In the genomic region with DNA sequence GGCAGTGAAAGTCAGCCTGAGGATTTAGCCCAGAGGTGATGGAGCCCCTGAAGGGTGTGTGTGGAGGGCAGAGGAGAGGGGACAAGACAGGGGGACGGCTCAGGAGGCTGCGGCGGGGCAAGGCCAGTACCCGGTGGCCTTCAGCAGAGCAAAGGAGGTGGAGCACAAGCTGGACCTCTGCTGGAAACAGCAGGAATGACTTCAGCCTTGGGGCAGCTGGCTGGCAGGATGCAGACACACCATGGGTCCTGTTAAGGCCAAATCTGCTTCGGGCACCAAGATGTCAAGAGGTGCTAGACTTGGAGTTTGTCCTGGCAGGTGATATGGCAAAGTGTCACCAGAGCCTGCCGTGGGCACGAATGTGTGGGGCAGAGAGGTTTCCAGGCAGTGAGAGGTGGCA, we compare ENCODE assay signal across 11 cellular contexts.
DNase-seq lines count a peak whose midpoint lies in the region; ATAC-seq and TF ChIP-seq lines count a peak whose summit lies in the region.
"Had no signal": no experiment of that assay in that cellular context is flagged by ENCODE, and none has a peak within 500 bp of the region (broad histone marks: within the 10 kb centered on the region; RNA-seq: fewer than 3 reads in every experiment).

No MANE protein-coding gene starts in this region.

- no peak overlapping the region for H2BK120ac ChIP-seq in trophoblast cell (ENCODE audit: insufficient read depth, low read length, poor library complexity)

- ATAC-seq in heart right ventricle (no peak), left cardiac atrium (no peak), right lobe of liver (no peak), upper lobe of left lung (ENCODE audit: low FRiP score in 2 of 2) (no peak), esophagus mucosa (no peak), HG03457 (IDR thresholded peaks at IDR 0.05; ENCODE audit: unreplicated experiment) (no peak)
- no peak for ATAC-seq in activated naive CD4-positive, alpha-beta T cell treated with anti-CD3 and anti-CD28 coated beads, Interleukin-2, amount 50 U/mL, for 72 hours

- H3K9me3 ChIP-seq in heart right ventricle, result no peaks in the 10 kb centered on the region
- no peaks in the 10 kb centered on the region for H3K9me3 ChIP-seq in right lobe of liver
- H3K9me3 ChIP-seq in upper lobe of left lung, result no peaks in the 10 kb centered on the region
- peaks cover 2% of the 10 kb centered on the region for H3K9me3 ChIP-seq in trophoblast cell (ENCODE audit: insufficient read depth, low read depth, low read length)

- peak overlapping the region; percentile 72 to 96 for H3K27ac Mint-ChIP-seq in activated naive CD4-positive, alpha-beta T cell treated with anti-CD3 and anti-CD28 coated beads, Interleukin-2, amount 50 U/mL, for 72 hours

- H3K79me1 ChIP-seq in trophoblast cell (ENCODE audit: low read length), result no peaks in the 10 kb centered on the region

- H3K36me3 ChIP-seq in heart right ventricle (peaks cover 0 to 49% (median 5%) of the 10 kb centered on the region in 9 donors), right lobe of liver (peaks cover 0 to 20% (median 8%) of the 10 kb centered on the region in 4 donors), upper lobe of left lung (peaks cover 2 to 46% (median 14%) of the 10 kb centered on the region in 4 donors), trophoblast cell (ENCODE audit: control insufficient read depth in 1 of 2, insufficient read depth in 2 of 2, low read length in 2 of 2) (peaks cover 28 to 32% of the 10 kb centered on the region in 2 experiments)

- no peak overlapping the region for H4K91ac ChIP-seq in trophoblast cell (ENCODE audit: low read depth, low read length)

- intact Hi-C loops in heart right ventricle (cut with DNase I) (loop anchor here in 1 of 10 donors (5.0 kb wide), 1 partner anchor 394 kb away; no protein-coding TSS in a partner anchor), left cardiac atrium (cut with DNase I) (no loop called here), right lobe of liver (cut with DNase I) (no loop called here)

- H4K8ac ChIP-seq in trophoblast cell (ENCODE audit: low read depth, low read length), result no peak overlapping the region

- no peak overlapping the region for H3K18ac ChIP-seq in trophoblast cell (ENCODE audit: low read length)

- H2BK5ac ChIP-seq in trophoblast cell (ENCODE audit: low read depth, low read length, poor library complexity), result no peak overlapping the region

- no peak overlapping the region for H3K4ac ChIP-seq in trophoblast cell (ENCODE audit: low read depth, low read length)

- no peak overlapping the region for H3K23ac ChIP-seq in trophoblast cell (ENCODE audit: low read length)

- H3K14ac ChIP-seq in trophoblast cell (ENCODE audit: low read length), result no peak overlapping the region

- DNase-seq in heart right ventricle, result no peak
- DNase-seq in left cardiac atrium, result no peak
- DNase-seq in activated naive CD4-positive, alpha-beta T cell treated with anti-CD3 and anti-CD28 coated beads, Interleukin-2, amount 50 U/mL, for 72 hours (ENCODE audit: low spot score in 2 of 2), result no peak
- no peak for DNase-seq in right lobe of liver
- DNase-seq in upper lobe of left lung, result no peak
- no peak for DNase-seq in trophoblast cell
- DNase-seq: dermis blood vessel endothelial cell, nucleus accumbens, SHP77 had no signal

- H3K4me1 ChIP-seq in heart right ventricle (peaks cover 0 to 62% (median 29%) of the 10 kb centered on the region in 9 donors), right lobe of liver (no peaks in the 10 kb centered on the region), upper lobe of left lung (peaks cover 37 to 64% (median 51%) of the 10 kb centered on the region in 4 donors), trophoblast cell (ENCODE audit: control insufficient read depth in 1 of 2, insufficient read depth in 2 of 2, low read length in 2 of 2) (peaks cover 0 to 6% of the 10 kb centered on the region in 2 experiments)

- H3K4me2 ChIP-seq in trophoblast cell (ENCODE audit: low read length), result no peak overlapping the region

- H3K9ac ChIP-seq in trophoblast cell (ENCODE audit: low read length), result no peak overlapping the region

- no peaks in the 10 kb centered on the region for H3K79me2 ChIP-seq in trophoblast cell (ENCODE audit: control insufficient read depth, insufficient read depth, low read length, poor library complexity)

- H3K27ac ChIP-seq in heart right ventricle (peak overlapping the region in 7 of 10 donors; percentile 8 to 95 (median 39)), right lobe of liver (peak overlapping the region; percentile 21 to 51 (median 37)), upper lobe of left lung (peak overlapping the region; percentile 76 to 96 (median 90)), trophoblast cell (ENCODE audit: low read depth, low read length) (no peak overlapping the region)

- 79 to 87% methylated on average over 7 of the region's 7 CpGs for WGBS in heart right ventricle, 2 donors
- WGBS in right lobe of liver (ENCODE audit: insufficient coverage, low coverage, low lambda C conversion rate, missing lambda C conversion rate), result 100% methylated on average over 4 of the region's 7 CpGs
- 77 to 79% methylated on average over 7 of the region's 7 CpGs for WGBS in upper lobe of left lung, 2 donors
- no CpG with 5 or more reads among the region's 7 CpGs for WGBS in trophoblast cell (ENCODE audit: extremely low coverage, insufficient coverage, insufficient read length)

- TF ChIP-seq POLR2A in right lobe of liver (IDR thresholded peaks at IDR 0.05) (no peak), upper lobe of left lung (IDR thresholded peaks at IDR 0.05) (no peak)

- no peak overlapping the region for H4K12ac ChIP-seq in trophoblast cell (ENCODE audit: low read depth, low read length)

- H3K9me3 Mint-ChIP-seq in activated naive CD4-positive, alpha-beta T cell treated with anti-CD3 and anti-CD28 coated beads, Interleukin-2, amount 50 U/mL, for 72 hours, result no peaks in the 10 kb centered on the region

- H2AFZ ChIP-seq in trophoblast cell (ENCODE audit: insufficient read depth, low read length, poor library complexity), result no peak overlapping the region

- H2AK5ac ChIP-seq in trophoblast cell (ENCODE audit: low read length), result no peak overlapping the region

- H3K4me3 ChIP-seq in heart right ventricle, result peak overlapping the region in 1 of 10 donors; percentile 62
- no peak overlapping the region for H3K4me3 ChIP-seq in right lobe of liver
- peak overlapping the region in 2 of 4 donors; percentile 5 to 44 for H3K4me3 ChIP-seq in upper lobe of left lung
- no peak overlapping the region for H3K4me3 ChIP-seq in trophoblast cell (ENCODE audit: low read depth, low read length)

- TF ChIP-seq CTCF in heart right ventricle (IDR thresholded peaks at IDR 0.05) (peak in 1 of 9 donors; percentile 18), right lobe of liver (IDR thresholded peaks at IDR 0.05) (no peak), upper lobe of left lung (IDR thresholded peaks at IDR 0.05) (peak in 4 of 6 experiments; percentile 8 to 52 (median 22))

- no peak for TF ChIP-seq EP300 in upper lobe of left lung (IDR thresholded peaks at IDR 0.05)

- H3K27me3 ChIP-seq in heart right ventricle (no peaks in the 10 kb centered on the region), right lobe of liver (no peaks in the 10 kb centered on the region), upper lobe of left lung (no peaks in the 10 kb centered on the region), trophoblast cell (ENCODE audit: insufficient read depth, low read length) (no peaks in the 10 kb centered on the region)

- H3K36me3 Mint-ChIP-seq in activated naive CD4-positive, alpha-beta T cell treated with anti-CD3 and anti-CD28 coated beads, Interleukin-2, amount 50 U/mL, for 72 hours, result peaks cover 52 to 64% of the 10 kb centered on the region in 2 donors

- H2BK12ac ChIP-seq in trophoblast cell (ENCODE audit: low read length), result no peak overlapping the region

Comparison
In these comparisons a context has a peak if more than half of its experiments do, and no peak if none do; other contexts are left out.
1. CTCF ChIP-seq: peak in upper lobe of left lung (4 of 6); none in right lobe of liver (0 of 4).